In genomic region chr22:42041784-42042183, GRCh38 we compare ENCODE assay signal across 1 cellular context.
A peak's percentile ranks its signal among the peaks of the same experiment; 100 is the strongest.
TF ChIP-seq lines count a peak whose summit lies in the region.

No MANE protein-coding gene starts in this region.

TF ChIP-seq in HEK293, 187 proteins besides CTCF, POLR2A, EP300 and RAD21 (continued from another document):
- no peak for TF ChIP-seq ZNF354C (tag by site-specific recombination; IDR thresholded peaks at IDR 0.05; ENCODE audit: borderline replicate concordance, low read depth)
- no peak for TF ChIP-seq ZNF555 (tag by site-specific recombination; conservative IDR thresholded peaks at IDR 0.05)
- TF ChIP-seq ZBTB7A (tag by site-specific recombination; IDR thresholded peaks at IDR 0.05; ENCODE audit: low read depth), result no peak
- peak; percentile 97 for TF ChIP-seq SETDB1 (IDR thresholded peaks at IDR 0.05; ENCODE audit: insufficient read length, low read length)
- peak; percentile 90 for TF ChIP-seq ZNF791 (tag by site-specific recombination; IDR thresholded peaks at IDR 0.05)
- no peak for TF ChIP-seq ZNF629 (tag by site-specific recombination; IDR thresholded peaks at IDR 0.05)
- TF ChIP-seq ZNF138 (tag by site-specific recombination; IDR thresholded peaks at IDR 0.05; ENCODE audit: borderline replicate concordance), result no peak
- no peak for TF ChIP-seq ZNF423 (tag by site-specific recombination; IDR thresholded peaks at IDR 0.05)
- TF ChIP-seq ZNF558 (tag by site-specific recombination; IDR thresholded peaks at IDR 0.05), result no peak
- TF ChIP-seq ZNF433 (tag by site-specific recombination; IDR thresholded peaks at IDR 0.05; ENCODE audit: low read depth), result no peak
- no peak for TF ChIP-seq ZBTB17 (tag by site-specific recombination; IDR thresholded peaks at IDR 0.05)
TF ChIP-seq in HEK293: peak in this region for 4.
